ENCODE assay signal across 22 cellular contexts in the genomic region with DNA sequence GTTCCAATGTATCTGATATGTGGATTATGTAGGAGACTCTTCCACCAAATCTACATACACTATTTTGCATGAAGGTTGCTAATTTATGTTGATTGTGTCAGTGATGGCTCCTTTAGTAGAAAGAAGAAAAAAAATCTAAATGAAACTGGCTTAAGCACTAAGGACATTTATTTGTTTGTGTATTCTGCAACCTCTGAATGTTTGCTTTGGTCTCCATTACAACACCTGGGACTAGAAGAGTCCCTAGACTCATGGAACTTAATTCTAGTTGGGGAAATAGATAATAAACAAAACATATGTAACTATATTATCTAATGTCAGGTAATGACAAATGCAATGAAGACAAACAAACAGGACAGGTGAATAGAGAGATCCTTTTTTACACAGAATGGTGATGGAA.
"Had no signal": no experiment of that assay in that cellular context is flagged by ENCODE, and none has a peak within 500 bp of the region (broad histone marks: within the 10 kb centered on the region; RNA-seq: fewer than 3 reads in every experiment).

No MANE protein-coding gene starts in this region.

- H3K4me3 ChIP-seq: esophagus squamous epithelium, lung, ovary, smooth muscle cell, suprapubic skin, transverse colon, vagina had no signal

- H3K27me3 ChIP-seq: esophagus squamous epithelium, ovary, suprapubic skin, transverse colon, vagina had no signal

- H3K36me3 ChIP-seq: esophagus squamous epithelium, ovary, suprapubic skin, transverse colon, vagina had no signal

- H3K36me3 Mint-ChIP-seq: memory B cell, natural killer cell had no signal

- H3K4me3 Mint-ChIP-seq: effector memory CD8-positive, alpha-beta T cell; memory B cell; natural killer cell; stimulated activated naive CD8-positive, alpha-beta T cell treated with anti-CD3 and anti-CD28 coated beads, Interleukin-15, amount 100 ng/mL, for 72 hours had no signal

- H3K4me2 ChIP-seq: smooth muscle cell had no signal

- H3K27me3 Mint-ChIP-seq: effector memory CD8-positive, alpha-beta T cell; memory B cell; stimulated activated naive CD8-positive, alpha-beta T cell treated with anti-CD3 and anti-CD28 coated beads, Interleukin-15, amount 100 ng/mL, for 72 hours had no signal

- H3K4me1 Mint-ChIP-seq: memory B cell; stimulated activated naive CD8-positive, alpha-beta T cell treated with anti-CD3 and anti-CD28 coated beads, Interleukin-15, amount 100 ng/mL, for 72 hours had no signal

- H3K4me1 ChIP-seq: esophagus squamous epithelium, suprapubic skin, transverse colon, vagina had no signal

- ATAC-seq: effector memory CD8-positive, alpha-beta T cell; natural killer cell; sciatic nerve; stimulated activated naive CD8-positive, alpha-beta T cell treated with anti-CD3 and anti-CD28 coated beads, Interleukin-15, amount 100 ng/mL, for 72 hours had no signal

- H3K9me3 Mint-ChIP-seq: natural killer cell; stimulated activated naive CD8-positive, alpha-beta T cell treated with anti-CD3 and anti-CD28 coated beads, Interleukin-15, amount 100 ng/mL, for 72 hours had no signal

- H3K9me3 ChIP-seq: esophagus squamous epithelium, ovary, transverse colon, vagina had no signal

- H3K27ac Mint-ChIP-seq: effector memory CD8-positive, alpha-beta T cell; memory B cell; natural killer cell; stimulated activated naive CD8-positive, alpha-beta T cell treated with anti-CD3 and anti-CD28 coated beads, Interleukin-15, amount 100 ng/mL, for 72 hours had no signal

- DNase-seq: cortex of kidney; effector memory CD8-positive, alpha-beta T cell; erythroblast; esophagus squamous epithelium; foreskin melanocyte; hypothalamus; natural killer cell; occipital lobe; ovary; stimulated activated CD4-positive, alpha-beta T cell treated with anti-CD3 and anti-CD28 coated beads, Interleukin-12 subunit alpha, Interleukin-12 subunit beta, amount 100 ng/mL, for 4 hours; stimulated activated CD4-positive, alpha-beta T cell treated with anti-CD3 and anti-CD28 coated beads, Interleukin-1b, Interleukin-23, amount 100 ng/mL, for 48 hours; stimulated activated CD4-positive, alpha-beta T cell treated with anti-CD3 and anti-CD28 coated beads, Interleukin-4, amount 100 ng/mL, for 1 hour; stimulated activated CD8-positive, alpha-beta memory T cell treated with anti-CD3 and anti-CD28 coated beads, Interleukin-4, amount 100 ng/mL, for 48 hours; stimulated activated naive CD4-positive, alpha-beta T cell; stimulated activated naive CD8-positive, alpha-beta T cell treated with anti-CD3 and anti-CD28 coated beads, Interleukin-15, amount 100 ng/mL, for 72 hours; transverse colon had no signal

- H3K27ac ChIP-seq: esophagus squamous epithelium, ovary, suprapubic skin, transverse colon, vagina had no signal
